Comparison of ENCODE assay signal across 20 cellular contexts in the genomic region with DNA sequence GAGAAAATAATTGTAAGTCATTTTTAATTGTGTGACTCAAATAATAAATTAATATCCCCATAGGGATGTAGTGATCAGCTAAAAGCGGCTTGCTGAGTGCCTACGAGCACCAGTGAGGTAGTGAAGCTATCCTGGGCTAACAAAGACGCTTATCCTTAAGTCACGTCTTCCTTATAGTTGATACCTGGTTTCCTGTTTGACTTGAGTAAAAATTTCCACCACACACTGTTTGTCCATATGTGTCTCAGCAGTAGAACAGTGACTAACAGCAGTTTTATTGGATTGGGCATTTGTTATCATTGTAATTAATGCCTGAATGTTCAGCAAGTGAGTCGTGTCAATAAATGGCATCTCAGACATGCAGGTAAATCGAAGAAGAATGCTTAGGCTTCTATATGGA.
A peak's percentile ranks its signal among the peaks of the same experiment; 100 is the strongest.
DNase-seq lines count a peak whose midpoint lies in the region; ATAC-seq lines count a peak whose summit lies in the region.
"Had no signal": no experiment of that assay in that cellular context is flagged by ENCODE, and none has a peak within 500 bp of the region (broad histone marks: within the 10 kb centered on the region; RNA-seq: fewer than 3 reads in every experiment).

No MANE protein-coding gene starts in this region.

- peak; percentile 46 for DNase-seq in NCI-H82 (lab: John Stamatoyannopoulos, UW)
- DNase-seq in NCI-H82 treated with DMSO at 0.1 percent for 48 hours (lab: John Stamatoyannopoulos, UW; ENCODE audit: unreplicated experiment), result no peak
- peak; percentile 3 for DNase-seq in M059J (ENCODE audit: low read depth)
- peak; percentile 10 for DNase-seq in cerebellum (ENCODE audit: low spot score)
- DNase-seq in kidney tubule cell (ENCODE audit: low spot score), result no peak
- DNase-seq in GM19238 (ENCODE audit: insufficient read length, low spot score), result no peak
- DNase-seq: CD4-positive, CD25-positive, alpha-beta regulatory T cell; GDM1; Kasumi-1; MG63; NCI-H1417; NCI-H187 treated with DMSO at 0.1 percent for 48 hours; NCI-H2171 treated with DMSO at 0.1 percent for 48 hours; NCI-H524 treated with DMSO at 0.1 percent for 48 hours; PC-9; SHP77; T-cell had no signal

- no peak for ATAC-seq in HG03175 (IDR thresholded peaks at IDR 0.05; ENCODE audit: unreplicated experiment)
- ATAC-seq: HCT116, K562, T-cell had no signal

Comparison
In these comparisons a context has a peak if more than half of its experiments do, and no peak if none do; other contexts are left out.
1. DNase-seq: peak in NCI-H82 (single experiment), M059J (single experiment) and cerebellum (single experiment); none in NCI-H82 treated with DMSO at 0.1 percent for 48 hours (single experiment), kidney tubule cell (single experiment) and GM19238 (single experiment).